19 cellular contexts compared by ENCODE assay signal in the genomic region with DNA sequence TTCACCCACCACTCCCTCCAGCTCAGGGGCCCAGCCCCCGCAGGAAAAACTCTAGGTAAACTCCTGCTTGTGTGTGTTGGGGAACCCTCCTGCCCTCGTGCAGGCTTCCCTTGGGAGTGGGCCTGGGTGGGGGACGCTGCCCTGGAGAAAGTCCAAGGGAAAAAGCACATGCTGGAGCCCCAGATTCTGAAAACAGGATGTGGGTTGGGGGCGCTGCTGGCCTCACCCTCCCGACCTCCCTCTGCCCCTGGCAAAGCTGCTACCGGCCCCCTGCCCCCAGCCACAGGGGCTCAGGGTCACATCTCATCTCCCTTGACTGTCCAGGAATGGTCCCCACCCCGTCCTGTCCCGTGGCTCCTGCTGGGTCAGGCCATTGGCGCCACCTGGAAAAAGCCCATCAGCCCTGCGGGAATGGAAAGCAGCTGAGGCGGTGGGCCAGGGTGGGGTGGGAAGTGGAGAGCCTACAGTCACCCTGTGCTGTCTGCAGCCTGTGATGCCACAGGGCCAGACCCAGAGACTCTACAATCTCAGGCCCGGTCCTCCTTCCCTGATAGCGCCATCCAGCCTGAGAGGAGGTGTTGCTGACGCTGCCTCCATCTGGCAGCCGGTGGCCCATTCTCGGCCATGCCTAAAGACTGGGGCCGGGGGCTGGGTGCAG. TPM values are rescaled to one million over a fixed set of nuclear protein-coding genes. Genes with fewer than 3 reads are reported as not detected.
"Had no signal": no experiment of that assay in that cellular context is flagged by ENCODE, and none has a peak within 500 bp of the region (broad histone marks: within the 10 kb centered on the region; RNA-seq: fewer than 3 reads in every experiment).

No MANE protein-coding gene starts in this region.

- DNase-seq: activated CD4-positive, alpha-beta T cell treated with anti-CD3 and anti-CD28 coated beads, Interleukin-2, amount 50 U/mL, for 4 hours; activated gamma-delta T cell treated with Interleukin-2 at 50 U/mL for 16 hours; activated naive CD8-positive, alpha-beta T cell treated with anti-CD3 and anti-CD28 coated beads, Interleukin-2, amount 50 U/mL, for 24 hours; activated T-cell treated with anti-CD3 and anti-CD28 coated beads, Interleukin-2, amount 50 U/mL, for 4 hours; cerebellar nuclear complex; dermis blood vessel endothelial cell; effector memory CD8-positive, alpha-beta T cell; left colon; midbrain; pancreas; stimulated activated CD4-positive, alpha-beta T cell treated with anti-CD3 and anti-CD28 coated beads, Interleukin-12 subunit alpha, Interleukin-12 subunit beta, amount 100 ng/mL, for 4 hours; stimulated activated CD4-positive, alpha-beta T cell treated with anti-CD3 and anti-CD28 coated beads, Interleukin-2, amount 100 ng/mL, for 24 hours had no signal

- H3K36me3 ChIP-seq: neural progenitor cell, pancreas, thoracic aorta had no signal

- H3K27ac ChIP-seq: neural progenitor cell, pancreas, thoracic aorta had no signal

- H3K27me3 ChIP-seq: pancreas had no signal

- FAIRE-seq: frontal cortex, pancreas had no signal

- H3K9me3 ChIP-seq: pancreas, thoracic aorta had no signal

- H3K4me3 ChIP-seq: lung, neural progenitor cell, pancreas, thoracic aorta had no signal

RNA-seq across cellular contexts. Expression of a gene that starts 2.5 kb away (rescaled TPM):
- total RNA-seq: activated T-cell treated with anti-CD3 and anti-CD28 coated beads, Interleukin-2, amount 50 U/mL, for 4 hours; epithelial cell of proximal tubule; frontal cortex; myocyte had no signal
- polyA plus RNA-seq: aorta had no signal
